Comparison of ENCODE assay signal across 25 cellular contexts in genomic region chrX:136936183-136936549, GRCh38. TPM values are rescaled to one million over a fixed set of nuclear protein-coding genes. Genes with fewer than 3 reads are reported as not detected.
DNase-seq lines count a peak whose midpoint lies in the region; ATAC-seq and TF ChIP-seq lines count a peak whose summit lies in the region.
"Had no signal": no experiment of that assay in that cellular context is flagged by ENCODE, and none has a peak within 500 bp of the region (broad histone marks: within the 10 kb centered on the region; RNA-seq: fewer than 3 reads in every experiment).

No MANE protein-coding gene starts in this region.

- CTCF ChIA-PET in activated CD4-positive, alpha-beta memory T cell treated with anti-CD3 and anti-CD28 coated beads for 36 hours (lab: Charles Lee) = no interaction called here

- H3K9me3 ChIP-seq in CD4-positive, CD25-positive, alpha-beta regulatory T cell (ENCODE audit: control insufficient read depth in 2 of 2, low read length in 2 of 2) = no peaks in the 10 kb centered on the region
- H3K9me3 ChIP-seq: right atrium auricular region, upper lobe of right lung had no signal

- intact Hi-C loops in activated CD4-positive, alpha-beta memory T cell treated with anti-CD3 and anti-CD28 coated beads for 36 hours (cut with micrococcal nuclease) = no loop called here

- no peaks in the 10 kb centered on the region for H3K27me3 ChIP-seq in CD4-positive, CD25-positive, alpha-beta regulatory T cell (ENCODE audit: control insufficient read depth, insufficient read depth, low read length)
- H3K27me3 ChIP-seq: right atrium auricular region, upper lobe of right lung had no signal

- TF ChIP-seq CTCF in fibroblast of pulmonary artery (IDR thresholded peaks at IDR 0.05; ENCODE audit: low read length, missing control alignments) = no peak

- peak overlapping the region; percentile 65 for H3K27ac ChIP-seq in CD4-positive, CD25-positive, alpha-beta regulatory T cell (ENCODE audit: insufficient read depth, low read length, poor library complexity, severe bottlenecking)
- H3K27ac ChIP-seq: parathyroid adenoma, PC-9, right atrium auricular region, upper lobe of right lung, VCaP had no signal

- no peaks in the 10 kb centered on the region for H3K36me3 Mint-ChIP-seq in T-helper 2 cell treated with Interferon-gamma antibody and Interleukin-4, amounts not matched to agents 5 μg/mL and 100 μg/mL, for 36 hours (ENCODE audit: low read depth)
- H3K36me3 Mint-ChIP-seq in CD4-positive, CD25-positive, alpha-beta regulatory T cell = no peaks in the 10 kb centered on the region
- peaks cover 7% of the 10 kb centered on the region for H3K36me3 Mint-ChIP-seq in activated CD4-positive, alpha-beta memory T cell treated with anti-CD3 and anti-CD28 coated beads for 36 hours

- H3K4me1 Mint-ChIP-seq in T-helper 2 cell treated with Interferon-gamma antibody and Interleukin-4, amounts not matched to agents 5 μg/mL and 100 μg/mL, for 36 hours (ENCODE audit: low read depth) = peaks cover 20% of the 10 kb centered on the region
- peaks cover 10 to 20% (median 14%) of the 10 kb centered on the region in 4 donors for H3K4me1 Mint-ChIP-seq in CD4-positive, CD25-positive, alpha-beta regulatory T cell
- H3K4me1 Mint-ChIP-seq in activated CD4-positive, alpha-beta memory T cell treated with anti-CD3 and anti-CD28 coated beads for 36 hours (ENCODE audit: low read depth) = peaks cover 23% of the 10 kb centered on the region

- no peaks in the 10 kb centered on the region for H3K27me3 Mint-ChIP-seq in T-helper 2 cell treated with Interferon-gamma antibody and Interleukin-4, amounts not matched to agents 5 μg/mL and 100 μg/mL, for 36 hours (ENCODE audit: low read depth)
- no peaks in the 10 kb centered on the region for H3K27me3 Mint-ChIP-seq in CD4-positive, CD25-positive, alpha-beta regulatory T cell
- no peaks in the 10 kb centered on the region for H3K27me3 Mint-ChIP-seq in activated CD4-positive, alpha-beta memory T cell treated with anti-CD3 and anti-CD28 coated beads for 36 hours

- peaks cover 3% of the 10 kb centered on the region for H3K4me1 ChIP-seq in CD4-positive, CD25-positive, alpha-beta regulatory T cell (ENCODE audit: control insufficient read depth, insufficient read depth, low read length, poor library complexity, severe bottlenecking)
- H3K4me1 ChIP-seq: parathyroid adenoma, right atrium auricular region, upper lobe of right lung had no signal

- POLR2A ChIA-PET in activated CD4-positive, alpha-beta memory T cell treated with anti-CD3 and anti-CD28 coated beads for 36 hours (lab: Charles Lee) = no interaction called here

- no peak for DNase-seq in T-helper 2 cell treated with Interferon-gamma antibody and Interleukin-4, amounts not matched to agents 5 μg/mL and 100 μg/mL, for 36 hours (ENCODE audit: low spot score)
- DNase-seq in T-helper 2 cell = no peak
- no peak for DNase-seq in CD4-positive, CD25-positive, alpha-beta regulatory T cell
- no peak for DNase-seq in activated CD4-positive, alpha-beta memory T cell treated with anti-CD3 and anti-CD28 coated beads for 36 hours
- DNase-seq in fibroblast of pulmonary artery (ENCODE audit: low read depth) = peak; percentile 52
- no peak for DNase-seq in SW480 (ENCODE audit: low spot score)
- DNase-seq in activated effector memory CD4-positive, alpha-beta T cell treated with anti-CD3 and anti-CD28 coated beads, Interleukin-2, amount 50 U/mL, for 16 hours = no peak
- DNase-seq: 8988T; activated naive CD4-positive, alpha-beta T cell treated with anti-CD3 and anti-CD28 coated beads, Interleukin-2, amount 50 U/mL, for 16 hours; aorta; C1 segment of cervical spinal cord; NCI-H2107; NCI-H345; NCI-H69; PC-9; T1000; upper lobe of right lung had no signal

- H3K4me3 ChIP-seq in CD4-positive, CD25-positive, alpha-beta regulatory T cell (ENCODE audit: low read depth, low read length) = peak overlapping the region; percentile 79
- no peak overlapping the region for H3K4me3 ChIP-seq in fibroblast of pulmonary artery (replicated peaks; ENCODE audit: low read depth, low read length)
- H3K4me3 ChIP-seq: GM23338, PC-9, right atrium auricular region, upper lobe of right lung had no signal

- H3K36me3 ChIP-seq in CD4-positive, CD25-positive, alpha-beta regulatory T cell (ENCODE audit: control insufficient read depth, insufficient read depth, low read length) = no peaks in the 10 kb centered on the region
- H3K36me3 ChIP-seq: right atrium auricular region, upper lobe of right lung had no signal

- peak overlapping the region; percentile 77 for H3K4me3 Mint-ChIP-seq in T-helper 2 cell treated with Interferon-gamma antibody and Interleukin-4, amounts not matched to agents 5 μg/mL and 100 μg/mL, for 36 hours
- peak overlapping the region; percentile 77 to 92 (median 80) for H3K4me3 Mint-ChIP-seq in CD4-positive, CD25-positive, alpha-beta regulatory T cell
- peak overlapping the region; percentile 71 for H3K4me3 Mint-ChIP-seq in activated CD4-positive, alpha-beta memory T cell treated with anti-CD3 and anti-CD28 coated beads for 36 hours
- H3K4me3 Mint-ChIP-seq: GM23338, neural crest cell had no signal

- peak overlapping the region; percentile 88 for H3K27ac Mint-ChIP-seq in T-helper 2 cell treated with Interferon-gamma antibody and Interleukin-4, amounts not matched to agents 5 μg/mL and 100 μg/mL, for 36 hours
- peak overlapping the region; percentile 76 to 98 (median 82) for H3K27ac Mint-ChIP-seq in CD4-positive, CD25-positive, alpha-beta regulatory T cell
- peak overlapping the region; percentile 90 for H3K27ac Mint-ChIP-seq in activated CD4-positive, alpha-beta memory T cell treated with anti-CD3 and anti-CD28 coated beads for 36 hours
- H3K27ac Mint-ChIP-seq: GM23338 had no signal

- ATAC-seq in CD4-positive, CD25-positive, alpha-beta regulatory T cell (ENCODE audit: low read depth in 2 of 2) = no peak
- no peak for ATAC-seq in GM21381 (IDR thresholded peaks at IDR 0.05; ENCODE audit: unreplicated experiment)
- ATAC-seq: GM23338, Right ventricle myocardium inferior, SK-N-SH treated with all-trans-retinoic acid at 6 μM for 48 hours, upper lobe of right lung had no signal

- H3K9me3 Mint-ChIP-seq in T-helper 2 cell treated with Interferon-gamma antibody and Interleukin-4, amounts not matched to agents 5 μg/mL and 100 μg/mL, for 36 hours = no peaks in the 10 kb centered on the region
- H3K9me3 Mint-ChIP-seq in CD4-positive, CD25-positive, alpha-beta regulatory T cell = no peaks in the 10 kb centered on the region
- H3K9me3 Mint-ChIP-seq in activated CD4-positive, alpha-beta memory T cell treated with anti-CD3 and anti-CD28 coated beads for 36 hours = no peaks in the 10 kb centered on the region

RNA-seq across cellular contexts. Expression of gene RBMX, which starts 55.6 kb away (rescaled TPM):
- 249 TPM for total RNA-seq in CD4-positive, CD25-positive, alpha-beta regulatory T cell
- 100 to 1,000 TPM; 181 to 243 (median 200) TPM for polyA plus RNA-seq in CD4-positive, CD25-positive, alpha-beta regulatory T cell
- total RNA-seq in activated CD4-positive, alpha-beta memory T cell treated with anti-CD3 and anti-CD28 coated beads for 36 hours = 100 to 1,000 TPM; 269 to 271 TPM
